In genomic region chr7:98681951-98682350, GRCh38 we compare ENCODE assay signal across 22 cellular contexts.
DNase-seq lines count a peak whose midpoint lies in the region; ATAC-seq lines count a peak whose summit lies in the region.
"Had no signal": no experiment of that assay in that cellular context is flagged by ENCODE, and none has a peak within 500 bp of the region (broad histone marks: within the 10 kb centered on the region; RNA-seq: fewer than 3 reads in every experiment).

No MANE protein-coding gene starts in this region.

- no peaks in the 10 kb centered on the region for H3K36me3 ChIP-seq in BLaER1 treated with 17β-estradiol and CSF1 and Interleukin-3, amounts not matched to agents 10 nM and 100 nM
- H3K36me3 ChIP-seq: ovary, thoracic aorta had no signal

- peak overlapping the region; percentile 11 to 74 (median 47); a peak in 17 of 22 replicates for H3K4me2 ChIP-seq in BLaER1 treated with 17β-estradiol and CSF1 and Interleukin-3, amounts not matched to agents 10 nM and 100 nM

- peaks cover 11 to 31% (median 23%) of the 10 kb centered on the region in 11 experiments; a peak in 20 of 22 replicates for H3K9me3 ChIP-seq in BLaER1 treated with 17β-estradiol and CSF1 and Interleukin-3, amounts not matched to agents 10 nM and 100 nM (replicated peaks in 1 of 11)
- H3K9me3 ChIP-seq: ovary, thoracic aorta had no signal

- in situ Hi-C loops in KBM-7 (cut with MboI; ENCODE audit: low pct_unique_long_range_greater_than_20kb, low sequenced_read_pairs): no loop called here

- H3K27ac ChIP-seq in BLaER1 treated with 17β-estradiol and CSF1 and Interleukin-3, amounts not matched to agents 10 nM and 100 nM: 0 out of 22 replicates have a peak overlapping the region, but pooled peaks of 1 of the 11 experiments have one; percentile 26
- H3K27ac ChIP-seq: epithelial cell of prostate, ovary, thoracic aorta had no signal

- no peaks in the 10 kb centered on the region for H4K20me1 ChIP-seq in BLaER1 treated with 17β-estradiol and CSF1 and Interleukin-3, amounts not matched to agents 10 nM and 100 nM

- ATAC-seq in HG03045 (IDR thresholded peaks at IDR 0.05; ENCODE audit: unreplicated experiment): no peak
- ATAC-seq in stimulated activated naive B cell treated with anti-CD40 and anti-IgM and Interleukin-4, amounts not matched to agents 10 μg/mL and 1 μg/mL and 100 μg/mL, for 72 hours (replicated peaks): no peak
- ATAC-seq: natural killer cell; sciatic nerve; stimulated activated effector memory CD8-positive, alpha-beta T cell treated with anti-CD3 and anti-CD28 coated beads, Interleukin-12 subunit alpha, Interleukin-12 subunit beta, amount 100 ng/mL, for 72 hours; T-helper 17 cell had no signal

- H3K27me3 Mint-ChIP-seq in stimulated activated naive B cell treated with anti-CD40 and anti-IgM and Interleukin-4, amounts not matched to agents 10 μg/mL and 1 μg/mL and 100 μg/mL, for 72 hours: peaks cover 22 to 53% of the 10 kb centered on the region in 2 donors

- peaks cover 0 to 4% of the 10 kb centered on the region in 2 donors for H3K36me3 Mint-ChIP-seq in stimulated activated naive B cell treated with anti-CD40 and anti-IgM and Interleukin-4, amounts not matched to agents 10 μg/mL and 1 μg/mL and 100 μg/mL, for 72 hours
- H3K36me3 Mint-ChIP-seq: natural killer cell; stimulated activated effector memory CD8-positive, alpha-beta T cell treated with anti-CD3 and anti-CD28 coated beads, Interleukin-12 subunit alpha, Interleukin-12 subunit beta, amount 100 ng/mL, for 72 hours had no signal

- peak overlapping the region in 2 of 11 experiments; percentile 21 to 40; a peak in 3 of 22 replicates for H3K9ac ChIP-seq in BLaER1 treated with 17β-estradiol and CSF1 and Interleukin-3, amounts not matched to agents 10 nM and 100 nM

- no peaks in the 10 kb centered on the region for H3K4me1 Mint-ChIP-seq in stimulated activated naive B cell treated with anti-CD40 and anti-IgM and Interleukin-4, amounts not matched to agents 10 μg/mL and 1 μg/mL and 100 μg/mL, for 72 hours
- H3K4me1 Mint-ChIP-seq: natural killer cell; stimulated activated effector memory CD8-positive, alpha-beta T cell treated with anti-CD3 and anti-CD28 coated beads, Interleukin-12 subunit alpha, Interleukin-12 subunit beta, amount 100 ng/mL, for 72 hours; T-helper 17 cell had no signal

- H3K4me1 ChIP-seq in BLaER1 treated with 17β-estradiol and CSF1 and Interleukin-3, amounts not matched to agents 10 nM and 100 nM: peaks cover 0 to 19% (median 13%) of the 10 kb centered on the region in 10 experiments; a peak in 16 of 20 replicates

- peak; percentile 78 for DNase-seq in KBM-7
- DNase-seq in NCI-H524 treated with DMSO at 0.1 percent for 48 hours (lab: John Stamatoyannopoulos, UW): peak; percentile 28
- DNase-seq in SW480 (ENCODE audit: low spot score): peak; percentile 94
- no peak for DNase-seq in retina
- no peak for DNase-seq in stimulated activated naive B cell treated with anti-CD40 and anti-IgM and Interleukin-4, amounts not matched to agents 10 μg/mL and 1 μg/mL and 100 μg/mL, for 72 hours
- DNase-seq: activated CD4-positive, alpha-beta T cell treated with anti-CD3 and anti-CD28 coated beads, Interleukin-2, amount 50 U/mL, for 4 hours; activated naive CD4-positive, alpha-beta T cell treated with anti-CD3 and anti-CD28 coated beads for 36 hours; anterior cingulate cortex; central memory CD4-positive, alpha-beta T cell; H7; kidney; mesenchymal stem cell; natural killer cell; NCI-H1930; ovary; T-helper 17 cell had no signal

- H3K27ac Mint-ChIP-seq in stimulated activated naive B cell treated with anti-CD40 and anti-IgM and Interleukin-4, amounts not matched to agents 10 μg/mL and 1 μg/mL and 100 μg/mL, for 72 hours: no peak overlapping the region
- H3K27ac Mint-ChIP-seq: activated naive CD4-positive, alpha-beta T cell treated with anti-CD3 and anti-CD28 coated beads for 36 hours; natural killer cell; stimulated activated effector memory CD8-positive, alpha-beta T cell treated with anti-CD3 and anti-CD28 coated beads, Interleukin-12 subunit alpha, Interleukin-12 subunit beta, amount 100 ng/mL, for 72 hours; T-helper 17 cell had no signal

- no peak overlapping the region for H3K4me3 ChIP-seq in BLaER1 treated with 17β-estradiol and CSF1 and Interleukin-3, amounts not matched to agents 10 nM and 100 nM
- H3K4me3 ChIP-seq: ovary, thoracic aorta had no signal

- peaks cover 13 to 21% of the 10 kb centered on the region in 2 donors for H3K9me3 Mint-ChIP-seq in stimulated activated naive B cell treated with anti-CD40 and anti-IgM and Interleukin-4, amounts not matched to agents 10 μg/mL and 1 μg/mL and 100 μg/mL, for 72 hours

- H3K27me3 ChIP-seq in BLaER1 treated with 17β-estradiol and CSF1 and Interleukin-3, amounts not matched to agents 10 nM and 100 nM: no peaks in the 10 kb centered on the region; a peak in 1 of 22 replicates
- H3K27me3 ChIP-seq: ovary had no signal

- H3K4me3 Mint-ChIP-seq in stimulated activated naive B cell treated with anti-CD40 and anti-IgM and Interleukin-4, amounts not matched to agents 10 μg/mL and 1 μg/mL and 100 μg/mL, for 72 hours: no peak overlapping the region
- H3K4me3 Mint-ChIP-seq: activated naive CD4-positive, alpha-beta T cell treated with anti-CD3 and anti-CD28 coated beads for 36 hours; natural killer cell; stimulated activated effector memory CD8-positive, alpha-beta T cell treated with anti-CD3 and anti-CD28 coated beads, Interleukin-12 subunit alpha, Interleukin-12 subunit beta, amount 100 ng/mL, for 72 hours; T-helper 17 cell had no signal

Comparison
In these comparisons a context has a peak if more than half of its experiments do, and no peak if none do; other contexts are left out.
1. DNase-seq: peak in KBM-7 (single experiment), NCI-H524 treated with DMSO at 0.1 percent for 48 hours (single experiment) and SW480 (single experiment); none in retina (single experiment) and stimulated activated naive B cell treated with anti-CD40 and anti-IgM and Interleukin-4, amounts not matched to agents 10 μg/mL and 1 μg/mL and 100 μg/mL, for 72 hours (single experiment).